ENCODE assay signal across 8 cellular contexts in the genomic region with DNA sequence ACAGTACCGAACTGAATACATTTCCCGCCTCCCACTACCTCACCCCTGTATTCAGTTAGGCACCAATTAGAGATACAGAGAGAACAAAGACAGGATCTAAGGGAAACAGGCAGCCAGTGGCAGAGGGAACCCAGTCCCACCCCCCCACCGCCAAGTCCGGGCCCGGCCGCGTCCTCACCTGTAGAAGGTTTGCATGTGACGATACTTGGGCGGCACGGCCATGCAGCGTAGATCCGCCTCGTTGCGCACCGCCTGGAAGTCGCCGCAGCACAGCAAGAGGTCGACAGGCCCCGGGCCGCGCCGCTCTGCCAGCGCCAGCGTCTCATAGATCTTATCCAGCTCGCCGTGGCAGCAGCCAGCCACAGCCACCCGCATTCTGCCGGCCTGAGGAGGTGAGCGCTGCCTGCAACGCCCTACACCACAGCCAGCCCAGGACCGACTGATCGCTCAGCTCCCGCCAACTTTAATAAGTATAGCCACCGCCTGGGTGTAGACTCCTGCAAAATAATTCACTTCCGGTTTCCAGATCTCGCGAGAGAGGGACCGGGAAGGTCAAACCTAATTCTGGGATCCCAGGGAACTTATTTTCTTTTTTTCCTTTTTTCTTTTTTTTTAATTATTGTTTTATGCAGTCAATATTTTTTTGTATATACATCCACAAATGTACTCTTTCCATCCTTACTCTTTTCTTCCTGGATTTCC.
A peak's percentile ranks its signal among the peaks of the same experiment; 100 is the strongest.
DNase-seq lines count a peak whose midpoint lies in the region; ATAC-seq and TF ChIP-seq lines count a peak whose summit lies in the region.

TSS of gene DBR1 (minus strand) at position 501 of the 702 bp plus-strand sequence. CDS start at position 375, 126 bp downstream.

- peak; percentile 53 for DNase-seq in DMS114 treated with DMSO at 0.1 percent for 48 hours (lab: John Stamatoyannopoulos, UW; ENCODE audit: unreplicated experiment)
- DNase-seq in HuH-7.5 (ENCODE audit: low spot score): peak; percentile 68
- DNase-seq in OCI-M1 (lab: John Stamatoyannopoulos, UW): peak; percentile 92
- DNase-seq in activated T-cell treated with anti-CD3 and anti-CD28 coated beads for 24 hours (ENCODE audit: low read depth): peak; percentile 70
- peak; percentile 86 for DNase-seq in epithelial cell of esophagus (ENCODE audit: low read depth)
- peak; percentile 52 for DNase-seq in middle frontal gyrus (ENCODE audit: extremely low spot score, low spot score)
- DNase-seq in stimulated activated CD8-positive, alpha-beta memory T cell treated with anti-CD3 and anti-CD28 coated beads, Interleukin-4, amount 100 ng/mL, for 1 hour (ENCODE audit: low read depth in 2 of 2, low spot score in 1 of 2): peak; percentile 18 to 43

- peak; percentile 95 for ATAC-seq in GM21528 (IDR thresholded peaks at IDR 0.05; ENCODE audit: low FRiP score, unreplicated experiment)

- peak within 1 kb of the TSS; percentile 84 for H3K4me3 ChIP-seq in epithelial cell of esophagus (ENCODE audit: low read length)

- no peak for TF ChIP-seq CTCF in epithelial cell of esophagus (IDR thresholded peaks at IDR 0.05; ENCODE audit: insufficient read depth, low read depth, low read length, missing control alignments)

Comparison
In these comparisons a context has a peak if more than half of its experiments do, and no peak if none do; other contexts are left out.
1. Peak in every context shown above with its lines: DNase-seq, ATAC-seq and H3K4me3 ChIP-seq.
2. DNase-seq: peak in every context shown above with its lines; median percentile 92 in OCI-M1; 86 in epithelial cell of esophagus; 70 in activated T-cell treated with anti-CD3 and anti-CD28 coated beads for 24 hours; 68 in HuH-7.5; 53 in DMS114 treated with DMSO at 0.1 percent for 48 hours; 52 in middle frontal gyrus; 30 in stimulated activated CD8-positive, alpha-beta memory T cell treated with anti-CD3 and anti-CD28 coated beads, Interleukin-4, amount 100 ng/mL, for 1 hour.